In the genomic region with DNA sequence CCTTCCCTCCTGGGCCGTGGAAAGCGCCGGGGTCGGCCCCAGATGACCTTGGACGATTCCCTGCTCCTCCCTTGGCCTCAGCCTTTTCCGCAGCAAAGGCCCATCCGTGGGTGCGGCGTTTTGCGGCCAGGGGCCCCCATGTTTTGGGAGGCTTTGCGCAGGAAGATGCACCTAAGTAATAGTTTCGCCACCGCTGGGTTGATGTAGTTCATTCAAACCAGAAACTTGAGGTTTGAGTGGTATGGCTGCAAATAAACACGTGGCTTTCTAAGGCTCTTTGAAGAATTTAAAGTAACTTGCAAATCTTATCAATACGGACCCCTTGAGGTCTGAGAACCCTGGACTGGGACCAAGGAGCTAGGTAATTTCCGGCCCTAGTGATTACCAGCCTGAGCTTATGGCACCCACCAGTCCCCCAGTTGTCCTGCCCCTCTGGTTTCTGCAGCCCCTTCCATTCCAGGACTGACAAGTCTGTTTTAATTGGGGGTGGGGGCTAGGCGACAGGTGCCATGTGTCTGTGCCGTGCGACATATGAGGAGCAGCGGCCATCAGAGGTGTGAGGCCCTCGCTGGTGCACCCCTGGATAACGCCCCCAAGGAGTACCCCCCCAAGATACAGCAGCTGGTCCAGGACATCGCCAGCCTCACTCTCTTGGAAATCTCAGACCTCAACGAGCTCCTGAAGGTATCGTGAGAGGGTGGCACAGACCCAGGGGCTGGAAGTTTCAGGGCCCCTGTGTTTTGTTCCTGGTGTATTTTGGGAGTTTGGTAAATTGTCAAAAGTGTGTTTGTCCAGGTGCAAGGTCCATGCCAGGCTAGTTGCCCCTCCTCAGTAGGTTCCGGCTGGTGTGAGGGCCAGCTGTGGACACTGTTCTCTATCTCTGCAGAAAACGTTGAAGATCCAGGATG, we compare ENCODE assay signal across 1 cellular context.
TF ChIP-seq lines count a peak whose summit lies in the region.

No MANE protein-coding gene starts in this region.

TF ChIP-seq in GM12878, 131 proteins besides CTCF, POLR2A, EP300 and RAD21:
- TF ChIP-seq TBL1XR1 (IDR thresholded peaks at IDR 0.05; ENCODE audit: low read depth, low read length) (0 out of 2 replicates have a peak, but pooled peaks have one; percentile 13), RUNX3 (IDR thresholded peaks at IDR 0.05; ENCODE audit: low read length) (peak; percentile 48; the same call in 1 of the 2 replicates), SIN3A (IDR thresholded peaks at IDR 0.05; ENCODE audit: low read depth, low read length) (0 out of 2 replicates have a peak, but pooled peaks have one; percentile 16), ZNF24 (IDR thresholded peaks at IDR 0.05) (no peak), IRF5 (IDR thresholded peaks at IDR 0.05; ENCODE audit: borderline replicate concordance) (no peak), CHD4 (IDR thresholded peaks at IDR 0.05) (no peak), LARP7 (IDR thresholded peaks at IDR 0.05) (no peak), SREBF2 (IDR thresholded peaks at IDR 0.05; ENCODE audit: low read length) (no peak), MTA3 (IDR thresholded peaks at IDR 0.05; ENCODE audit: borderline replicate concordance, low read length) (no peak), ESRRA (IDR thresholded peaks at IDR 0.05; ENCODE audit: low read length) (peak; percentile 4; the same call in 1 of the 2 replicates)
- TF ChIP-seq, protein P1, sequence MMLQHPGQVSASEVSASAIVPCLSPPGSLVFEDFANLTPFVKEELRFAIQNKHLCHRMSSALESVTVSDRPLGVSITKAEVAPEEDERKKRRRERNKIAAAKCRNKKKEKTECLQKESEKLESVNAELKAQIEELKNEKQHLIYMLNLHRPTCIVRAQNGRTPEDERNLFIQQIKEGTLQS (IDR thresholded peaks at IDR 0.05; ENCODE audit: borderline replicate concordance, extremely low read depth, low read depth, low read length) = no peak
